ENCODE assay signal across 9 cellular contexts in the genomic region with DNA sequence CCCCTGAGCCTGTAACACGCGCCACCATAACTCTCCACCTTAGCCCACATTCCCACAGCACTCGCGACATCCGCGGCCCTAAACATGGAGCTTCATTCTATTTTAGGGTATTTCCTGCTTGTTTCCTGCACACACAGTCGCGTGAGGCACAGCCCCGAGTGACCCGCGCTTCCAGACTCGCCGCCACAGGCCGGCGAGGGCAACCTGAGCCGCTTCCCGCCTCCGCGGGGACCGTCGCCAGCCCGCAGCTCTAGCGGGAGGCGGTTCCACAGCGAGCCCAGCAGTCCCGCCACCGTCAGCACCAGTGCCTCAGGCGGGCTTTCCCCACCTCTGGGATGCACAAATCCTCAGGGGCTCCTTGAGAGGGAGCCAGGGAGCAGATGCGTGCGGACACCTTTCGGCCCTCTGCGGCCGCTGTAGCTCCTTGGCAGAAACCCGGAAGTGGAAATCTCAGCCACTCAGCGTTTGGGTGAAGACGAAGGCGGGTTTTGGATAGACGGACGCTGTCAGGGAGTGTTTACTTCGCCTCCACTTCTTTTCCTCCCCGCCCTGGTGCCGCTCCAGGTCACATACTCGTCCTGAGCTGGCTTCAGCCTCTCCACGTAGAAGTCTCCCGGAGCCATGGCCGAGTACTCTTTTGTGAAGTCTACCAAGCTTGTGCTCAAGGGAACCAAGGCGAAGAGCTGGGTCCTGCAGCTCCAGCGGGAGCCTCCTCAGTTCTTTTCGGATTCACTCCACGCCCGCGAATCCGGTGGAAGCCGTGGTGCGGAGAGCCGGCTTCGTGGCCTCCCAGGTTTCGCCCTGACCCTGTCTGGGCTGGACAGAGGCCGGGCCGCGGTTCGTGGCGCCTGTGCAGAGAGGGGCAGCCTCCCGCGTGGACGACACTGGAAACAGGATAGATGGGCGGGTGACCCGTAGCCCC.
DNase-seq lines count a peak whose midpoint lies in the region; ATAC-seq and TF ChIP-seq lines count a peak whose summit lies in the region.
"Had no signal": no experiment of that assay in that cellular context is flagged by ENCODE, and none has a peak within 500 bp of the region (broad histone marks: within the 10 kb centered on the region; RNA-seq: fewer than 3 reads in every experiment).

No MANE protein-coding gene starts in this region.

- H3K36me3 ChIP-seq in prostate gland: no peaks in the 10 kb centered on the region

- H3K9me3 ChIP-seq in prostate gland: no peaks in the 10 kb centered on the region

- no peak for TF ChIP-seq POLR2A in prostate gland (IDR thresholded peaks at IDR 0.05)

- H3K4me1 ChIP-seq in prostate gland (replicated peaks): no peaks in the 10 kb centered on the region

- no peaks in the 10 kb centered on the region for H3K27me3 ChIP-seq in prostate gland (replicated peaks; ENCODE audit: insufficient read depth)

- H3K4me3 ChIP-seq in epithelial cell of proximal tubule (ENCODE audit: low read depth, low read length): peak overlapping the region; percentile 54
- peak overlapping the region in 1 of 2 donors; percentile 40 for H3K4me3 ChIP-seq in prostate gland

- peak; percentile 34 for TF ChIP-seq CTCF in epithelial cell of proximal tubule (conservative IDR thresholded peaks at IDR 0.05; ENCODE audit: low read depth, low read length)
- no peak for TF ChIP-seq CTCF in prostate gland (IDR thresholded peaks at IDR 0.05)

- DNase-seq in D341Med (ENCODE audit: low spot score) (peak; percentile 10), epithelial cell of proximal tubule (ENCODE audit: low read depth) (peak; percentile 13), prostate gland (ENCODE audit: low spot score) (peak; percentile 66), GM19238 (ENCODE audit: insufficient read length, low spot score) (no peak), AG20443 (ENCODE audit: low spot score) (no peak)
- no peak for DNase-seq in effector CD4-positive, alpha-beta T cell
- DNase-seq: KG1 had no signal

- intact Hi-C loops in prostate gland (cut with DNase I): no loop called here

- no peak for ATAC-seq in HG03354 (IDR thresholded peaks at IDR 0.05; ENCODE audit: poor library complexity, severe bottlenecking, unreplicated experiment)

- no peak for TF ChIP-seq RAD21 in Ishikawa (IDR thresholded peaks at IDR 0.05; ENCODE audit: low read depth)

- TF ChIP-seq EP300 in Ishikawa (IDR thresholded peaks at IDR 0.05; ENCODE audit: borderline replicate concordance): no peak

- no peak overlapping the region for H3K27ac ChIP-seq in prostate gland

- WGBS in prostate gland: 25% methylated on average over 66 of the region's 68 CpGs

TF ChIP-seq in Ishikawa, 13 proteins besides CTCF, POLR2A, EP300 and RAD21:
- TF ChIP-seq TAF1 (IDR thresholded peaks at IDR 0.05; ENCODE audit: low read depth) (0 out of 2 replicates have a peak, but pooled peaks have one; percentile 41), TEAD4 (IDR thresholded peaks at IDR 0.05) (no peak), CREB1 (IDR thresholded peaks at IDR 0.05; ENCODE audit: low read depth) (no peak)

Comparison
In these comparisons a context has a peak if more than half of its experiments do, and no peak if none do; other contexts are left out.
1. DNase-seq: peak in D341Med (single experiment), epithelial cell of proximal tubule (single experiment) and prostate gland (single experiment); none in GM19238 (single experiment), AG20443 (single experiment) and effector CD4-positive, alpha-beta T cell (single experiment).